In the genomic region with DNA sequence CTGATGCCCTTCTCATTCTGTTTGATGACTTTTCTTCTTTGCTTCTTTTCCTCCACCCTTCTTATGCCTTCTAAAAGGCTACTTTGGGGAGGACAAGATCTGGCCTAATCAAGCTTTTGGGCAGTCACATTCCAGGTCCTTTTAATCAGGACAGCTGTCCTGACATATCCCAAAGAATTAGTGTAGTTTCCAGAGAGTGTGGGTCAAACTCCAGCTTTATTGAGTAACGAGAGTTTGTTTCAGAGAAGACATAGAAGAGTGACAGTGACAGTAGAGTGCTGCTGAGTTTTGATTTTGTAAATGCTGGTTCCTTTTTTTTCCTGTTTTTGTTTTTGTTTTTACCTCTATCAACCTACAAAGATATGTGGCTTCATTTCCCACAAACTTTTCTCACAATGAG, we compare ENCODE assay signal across 37 cellular contexts.
"Had no signal": no experiment of that assay in that cellular context is flagged by ENCODE, and none has a peak within 500 bp of the region (broad histone marks: within the 10 kb centered on the region; RNA-seq: fewer than 3 reads in every experiment).

No MANE protein-coding gene starts in this region.

- H3K27ac Mint-ChIP-seq: activated B cell treated with CpG ODN at 0.5 μM for 24 hours; activated CD4-positive, alpha-beta memory T cell treated with anti-CD3 and anti-CD28 coated beads for 36 hours; activated CD4-positive, alpha-beta T cell treated with anti-CD3 and anti-CD28 coated beads, Interleukin-2, amount 10 ng/mL, durations not matched to agents 24 days and 14 days; activated CD8-positive, alpha-beta T cell treated with anti-CD3 and anti-CD28 coated beads for 36 hours; activated naive CD4-positive, alpha-beta T cell treated with anti-CD3 and anti-CD28 coated beads for 36 hours; activated naive CD4-positive, alpha-beta T cell treated with anti-CD3 and anti-CD28 coated beads, Interleukin-2, amount 50 U/mL, for 72 hours; activated naive CD8-positive, alpha-beta T cell treated with anti-CD3 and anti-CD28 coated beads for 36 hours; activated T-cell treated with anti-CD3 and anti-CD28 coated beads, Interleukin-2, amount 50 U/mL, for 72 hours; activated T-helper 1 cell treated with anti-CD3 and anti-CD28 coated beads, Interleukin-12 subunit alpha, Interleukin-12 subunit beta, Interleukin-2, Interleukin-4 antibody, amounts not matched to agents 30 ng/mL and 10 ng/mL and 1 ng/mL, durations not matched to agents 14 hours and 24 hours and 36 hours; activated T-helper 17 cell treated with anti-CD3 and anti-CD28 coated beads, Interleukin-2, amount 50 U/mL, for 72 hours; T-helper 1 cell treated with Interleukin-12 subunit alpha and Interleukin-12 subunit beta and Interleukin-4 antibody, amounts not matched to agents 30 μg/mL and 1 μg/mL, for 36 hours; T-helper 2 cell treated with Interferon-gamma antibody and Interleukin-4, amounts not matched to agents 5 μg/mL and 100 μg/mL, for 36 hours had no signal

- H3K9me3 Mint-ChIP-seq: activated B cell treated with CpG ODN at 0.5 μM for 24 hours; activated CD4-positive, alpha-beta memory T cell treated with anti-CD3 and anti-CD28 coated beads for 36 hours; activated naive CD4-positive, alpha-beta T cell treated with anti-CD3 and anti-CD28 coated beads for 36 hours; activated naive CD8-positive, alpha-beta T cell treated with anti-CD3 and anti-CD28 coated beads for 36 hours; activated T-cell treated with anti-CD3 and anti-CD28 coated beads, Interleukin-2, amount 50 U/mL, for 4 hours; activated T-cell treated with anti-CD3 and anti-CD28 coated beads, Interleukin-2, amount 50 U/mL, for 72 hours; activated T-helper 17 cell treated with anti-CD3 and anti-CD28 coated beads, Interleukin-2, amount 50 U/mL, for 72 hours; T-helper 1 cell treated with Interleukin-12 subunit alpha and Interleukin-12 subunit beta and Interleukin-4 antibody, amounts not matched to agents 30 μg/mL and 1 μg/mL, for 36 hours; T-helper 2 cell treated with Interferon-gamma antibody and Interleukin-4, amounts not matched to agents 5 μg/mL and 100 μg/mL, for 36 hours had no signal

- ATAC-seq: activated CD8-positive, alpha-beta T cell treated with anti-CD3 and anti-CD28 coated beads for 36 hours; activated naive CD4-positive, alpha-beta T cell treated with anti-CD3 and anti-CD28 coated beads, Interleukin-2, amount 50 U/mL, for 72 hours; activated T-cell treated with anti-CD3 and anti-CD28 coated beads, Interleukin-2, amount 50 U/mL, for 4 hours; activated T-cell treated with anti-CD3 and anti-CD28 coated beads, Interleukin-2, amount 50 U/mL, for 72 hours; activated T-helper 17 cell treated with anti-CD3 and anti-CD28 coated beads, Interleukin-2, amount 50 U/mL, for 72 hours; body of pancreas had no signal

- H3K4me3 ChIP-seq: adrenal gland, body of pancreas, breast epithelium had no signal

- H3K4me1 ChIP-seq: adrenal gland, body of pancreas, breast epithelium had no signal

- H3K27me3 ChIP-seq: adrenal gland, body of pancreas, brain microvascular endothelial cell, breast epithelium had no signal

- H3K9me3 ChIP-seq: adrenal gland, body of pancreas, breast epithelium had no signal

- FAIRE-seq: astrocyte, TTC549 had no signal

- H3K4me1 Mint-ChIP-seq: activated B cell treated with CpG ODN at 0.5 μM for 24 hours; activated naive CD8-positive, alpha-beta T cell treated with anti-CD3 and anti-CD28 coated beads for 36 hours; activated T-helper 17 cell treated with anti-CD3 and anti-CD28 coated beads, Interleukin-2, amount 50 U/mL, for 72 hours had no signal

- H3K27ac ChIP-seq: adrenal gland, body of pancreas, brain microvascular endothelial cell, breast epithelium, VCaP had no signal

- H3K36me3 ChIP-seq: adrenal gland, brain microvascular endothelial cell, breast epithelium had no signal

- DNase-seq: activated B cell treated with CpG ODN at 0.5 μM for 24 hours; activated CD4-positive, alpha-beta memory T cell treated with anti-CD3 and anti-CD28 coated beads for 36 hours; activated CD4-positive, alpha-beta T cell treated with anti-CD3 and anti-CD28 coated beads for 4 hours; activated CD4-positive, alpha-beta T cell treated with anti-CD3 and anti-CD28 coated beads, Interleukin-2, amount 10 ng/mL, durations not matched to agents 24 days and 14 days; activated CD4-positive, alpha-beta T cell treated with anti-CD3 and anti-CD28 coated beads, Interleukin-2, amount 50 U/mL, for 1 hour; activated CD4-positive, alpha-beta T cell treated with anti-CD3 and anti-CD28 coated beads, Interleukin-2, amount 50 U/mL, for 4 hours; activated CD4-positive, CD25-positive, alpha-beta regulatory T cell treated with anti-CD3 and anti-CD28 coated beads, Interleukin-2, amount 50 U/mL, for 72 hours; activated CD8-positive, alpha-beta memory T cell treated with anti-CD3 and anti-CD28 coated beads, Interleukin-2, amount 50 U/mL, for 4 hours; activated CD8-positive, alpha-beta T cell treated with anti-CD3 and anti-CD28 coated beads for 36 hours; activated effector memory CD4-positive, alpha-beta T cell treated with anti-CD3 and anti-CD28 coated beads, Interleukin-2, amount 50 U/mL, for 16 hours; activated gamma-delta T cell treated with Interleukin-2 at 50 U/mL for 16 hours; activated naive CD4-positive, alpha-beta T cell; activated naive CD4-positive, alpha-beta T cell treated with anti-CD3 and anti-CD28 coated beads for 36 hours; activated naive CD4-positive, alpha-beta T cell treated with anti-CD3 and anti-CD28 coated beads, Interleukin-2, amount 50 U/mL, for 16 hours; activated naive CD8-positive, alpha-beta T cell treated with anti-CD3 and anti-CD28 coated beads for 36 hours; activated T-cell treated with anti-CD3 and anti-CD28 coated beads for 4 hours; activated T-cell treated with anti-CD3 and anti-CD28 coated beads, Interleukin-2, amount 50 U/mL, for 1 hour; activated T-cell treated with anti-CD3 and anti-CD28 coated beads, Interleukin-2, amount 50 U/mL, for 4 hours; activated T-cell treated with anti-CD3 and anti-CD28 coated beads, Interleukin-2, amount 50 U/mL, for 72 hours; adrenal gland; amniotic stem cell; aorta; body of pancreas; brain microvascular endothelial cell; central memory CD4-positive, alpha-beta T cell; T-helper 1 cell; T-helper 2 cell; T-helper 9 cell had no signal

- H3K36me3 Mint-ChIP-seq: activated CD4-positive, alpha-beta memory T cell treated with anti-CD3 and anti-CD28 coated beads for 36 hours; activated naive CD4-positive, alpha-beta T cell treated with anti-CD3 and anti-CD28 coated beads, Interleukin-2, amount 50 U/mL, for 72 hours; activated naive CD8-positive, alpha-beta T cell treated with anti-CD3 and anti-CD28 coated beads for 36 hours had no signal

- H3K27me3 Mint-ChIP-seq: activated B cell treated with CpG ODN at 0.5 μM for 24 hours; activated CD4-positive, alpha-beta memory T cell treated with anti-CD3 and anti-CD28 coated beads for 36 hours; activated CD4-positive, alpha-beta T cell treated with anti-CD3 and anti-CD28 coated beads, Interleukin-2, amount 10 ng/mL, durations not matched to agents 24 days and 14 days; activated naive CD8-positive, alpha-beta T cell treated with anti-CD3 and anti-CD28 coated beads for 36 hours had no signal

- H3K4me3 Mint-ChIP-seq: activated B cell treated with CpG ODN at 0.5 μM for 24 hours; activated CD4-positive, alpha-beta memory T cell treated with anti-CD3 and anti-CD28 coated beads for 36 hours; activated CD4-positive, alpha-beta T cell treated with anti-CD3 and anti-CD28 coated beads, Interleukin-2, amount 10 ng/mL, durations not matched to agents 24 days and 14 days; activated CD8-positive, alpha-beta T cell treated with anti-CD3 and anti-CD28 coated beads for 36 hours; activated naive CD4-positive, alpha-beta T cell treated with anti-CD3 and anti-CD28 coated beads for 36 hours; activated naive CD8-positive, alpha-beta T cell treated with anti-CD3 and anti-CD28 coated beads for 36 hours; activated T-cell treated with anti-CD3 and anti-CD28 coated beads, Interleukin-2, amount 50 U/mL, for 4 hours; activated T-cell treated with anti-CD3 and anti-CD28 coated beads, Interleukin-2, amount 50 U/mL, for 72 hours; activated T-helper 1 cell treated with anti-CD3 and anti-CD28 coated beads, Interleukin-12 subunit alpha, Interleukin-12 subunit beta, Interleukin-2, Interleukin-4 antibody, amounts not matched to agents 30 ng/mL and 10 ng/mL and 1 ng/mL, durations not matched to agents 14 hours and 24 hours and 36 hours; activated T-helper 17 cell treated with anti-CD3 and anti-CD28 coated beads, Interleukin-2, amount 50 U/mL, for 72 hours; T-helper 1 cell treated with Interleukin-12 subunit alpha and Interleukin-12 subunit beta and Interleukin-4 antibody, amounts not matched to agents 30 μg/mL and 1 μg/mL, for 36 hours; T-helper 2 cell treated with Interferon-gamma antibody and Interleukin-4, amounts not matched to agents 5 μg/mL and 100 μg/mL, for 36 hours had no signal
